In the genomic region with DNA sequence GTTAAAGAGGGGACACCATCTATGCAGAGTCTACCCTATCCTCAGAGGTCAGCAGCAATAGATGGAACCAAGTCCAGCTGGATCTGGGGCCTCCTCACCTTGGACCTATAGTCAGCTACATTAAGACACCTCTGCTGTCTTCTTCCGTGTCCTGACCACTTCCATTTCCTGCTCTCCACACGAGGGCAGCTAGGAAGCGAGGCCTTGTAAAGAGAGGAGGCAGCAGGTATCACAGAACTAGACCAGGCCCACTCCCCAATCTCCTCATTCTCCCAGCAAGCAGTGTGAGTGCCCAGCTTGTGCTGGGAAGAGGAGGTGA, we compare ENCODE assay signal across 2 cellular contexts.
TF ChIP-seq lines count a peak whose summit lies in the region.

No MANE protein-coding gene starts in this region.

TF ChIP-seq in IMR-90, 13 proteins besides CTCF, POLR2A, EP300 and RAD21:
- TF ChIP-seq ELK1 (IDR thresholded peaks at IDR 0.05; ENCODE audit: borderline replicate concordance, low read depth, low read length) (no peak), FOS (IDR thresholded peaks at IDR 0.05; ENCODE audit: low read depth, low read length) (no peak), MXI1 (IDR thresholded peaks at IDR 0.05; ENCODE audit: borderline replicate concordance, low read depth, low read length) (no peak), USF2 (IDR thresholded peaks at IDR 0.05; ENCODE audit: low read depth, low read length) (no peak), RFX5 (IDR thresholded peaks at IDR 0.05; ENCODE audit: low read depth, low read length) (no peak), BHLHE40 (IDR thresholded peaks at IDR 0.05; ENCODE audit: low read depth, low read length) (no peak), RCOR1 (IDR thresholded peaks at IDR 0.05; ENCODE audit: insufficient replicate concordance, low read length) (no peak), NFE2L2 (IDR thresholded peaks at IDR 0.05; ENCODE audit: low read depth, low read length) (no peak), CHD1 (IDR thresholded peaks at IDR 0.05; ENCODE audit: low read depth, low read length) (no peak)

TF ChIP-seq in K562, 482 proteins besides CTCF, POLR2A, EP300 and RAD21:
- TF ChIP-seq ZC3H8 (IDR thresholded peaks at IDR 0.05), result no peak
- TF ChIP-seq ZNF444 (CRISPR knock-in tag; IDR thresholded peaks at IDR 0.05), result no peak
- no peak for TF ChIP-seq TEAD1 (CRISPR knock-in tag; IDR thresholded peaks at IDR 0.05)
- TF ChIP-seq ZNF668 (CRISPR knock-in tag; IDR thresholded peaks at IDR 0.05), result no peak
- TF ChIP-seq GABPB2 (CRISPR knock-in tag; conservative IDR thresholded peaks at IDR 0.05), result no peak
- no peak for TF ChIP-seq ZNF274 (IDR thresholded peaks at IDR 0.05; ENCODE audit: borderline replicate concordance, low read depth, low read length)
- TF ChIP-seq NR2C2 (CRISPR knock-in tag; IDR thresholded peaks at IDR 0.05), result no peak
- 0 out of 2 replicates have a peak, but pooled peaks have one; percentile 15 for TF ChIP-seq NR2C2 (tag; IDR thresholded peaks at IDR 0.05)
